ENCODE assay signal across 15 cellular contexts in genomic region chr18:58401191-58401590, GRCh38.
A peak's percentile ranks its signal among the peaks of the same experiment; 100 is the strongest.
DNase-seq lines count a peak whose midpoint lies in the region; ATAC-seq, FAIRE-seq and TF ChIP-seq lines count a peak whose summit lies in the region.
"Had no signal": no experiment of that assay in that cellular context is flagged by ENCODE, and none has a peak within 500 bp of the region (broad histone marks: within the 10 kb centered on the region; RNA-seq: fewer than 3 reads in every experiment).

No MANE protein-coding gene starts in this region.

- H3K27me3 Mint-ChIP-seq in activated naive CD4-positive, alpha-beta T cell treated with anti-CD3 and anti-CD28 coated beads, Interleukin-2, amount 10 ng/mL, durations not matched to agents 7 days and 5 days, result no peaks in the 10 kb centered on the region
- no peaks in the 10 kb centered on the region for H3K27me3 Mint-ChIP-seq in T-cell
- H3K27me3 Mint-ChIP-seq in neural progenitor cell (ENCODE audit: insufficient read depth, low read depth), result no peaks in the 10 kb centered on the region

- H3K27ac ChIP-seq in HepG2 (ENCODE audit: extremely low read length, insufficient read depth, low read length) (peak overlapping the region; percentile 98), right cardiac atrium (ENCODE audit: low read length) (no peak overlapping the region), neural progenitor cell (no peak overlapping the region)

- H3K4me1 ChIP-seq in HepG2 (ENCODE audit: insufficient read depth, low read length) (peaks cover 100% of the 10 kb centered on the region), right cardiac atrium (ENCODE audit: control insufficient read depth, insufficient read depth, low read length) (peaks cover 5% of the 10 kb centered on the region), neural progenitor cell (peaks cover 4% of the 10 kb centered on the region)

- no peak for FAIRE-seq in HepG2 (lab: Jason Lieb, UNC)
- FAIRE-seq: G401.6 had no signal

- TF ChIP-seq CTCF in HepG2 (CRISPR knock-in tag; IDR thresholded peaks at IDR 0.05), result no peak
- TF ChIP-seq CTCF in neural progenitor cell (IDR thresholded peaks at IDR 0.05), result no peak

- TF ChIP-seq EP300 in HepG2 (IDR thresholded peaks at IDR 0.05; ENCODE audit: low read depth in 2 of 2, low read length in 2 of 2) (no peak), HepG2 (CRISPR knock-in tag; IDR thresholded peaks at IDR 0.05; ENCODE audit: borderline replicate concordance) (no peak)

- CTCF ChIA-PET in activated naive CD4-positive, alpha-beta T cell treated with anti-CD3 and anti-CD28 coated beads, Interleukin-2, amount 10 ng/mL, durations not matched to agents 7 days and 5 days (lab: Charles Lee), result interaction anchor here (1.1 to 1.8 kb wide), 5 partner anchors 88 to 363 kb away, joined by 4 to 13 read pairs (median 4); no protein-coding TSS in a partner anchor
- CTCF ChIA-PET in T-cell (lab: Charles Lee), result interaction anchor here in 1 of 2 donors (0.7 kb wide), 1 partner anchor 120 kb away, joined by 3 read pairs; no protein-coding TSS in a partner anchor
- CTCF ChIA-PET in HepG2 (lab: Yijun Ruan, JAX; ENCODE audit: low intra/inter-chr PET ratio, low total read pairs), result interaction anchor here (3.7 kb wide), 1 partner anchor 93 kb away, joined by 36 read pairs; no protein-coding TSS in a partner anchor

- no peaks in the 10 kb centered on the region for H3F3A ChIP-seq in neural progenitor cell (ENCODE audit: low read depth)

- intact Hi-C loops in HepG2 (cut with micrococcal nuclease; ENCODE audit: unreplicated experiment), result loop anchor here (2.0 to 10.0 kb wide), 3 partner anchors 54 to 364 kb away; partner anchors contain the start of gene MALT1
- intact Hi-C loops in right cardiac atrium (cut with DNase I), result loop anchor here (5.0 to 10.0 kb wide), 2 partner anchors 91 to 94 kb away; no protein-coding TSS in a partner anchor
- intact Hi-C loops in head of caudate nucleus (cut with DNase I), result no loop called here

- H3K4me3 ChIP-seq in HepG2 (replicated peaks in 1 of 3; ENCODE audit: insufficient read depth in 1 of 3, low read depth in 2 of 3, low read length in 3 of 3) (0 out of 6 replicates have a peak overlapping the region, but pooled peaks of 1 of the 3 experiments have one; percentile 5), right cardiac atrium (ENCODE audit: low read length) (no peak overlapping the region), neural progenitor cell (no peak overlapping the region)

- H3K27me3 ChIP-seq in HepG2 (ENCODE audit: control insufficient read depth in 1 of 2, insufficient read depth in 2 of 2, low read length in 2 of 2), result no peaks in the 10 kb centered on the region
- H3K27me3 ChIP-seq in right cardiac atrium (ENCODE audit: control insufficient read depth, insufficient read depth), result no peaks in the 10 kb centered on the region
- no peaks in the 10 kb centered on the region for H3K27me3 ChIP-seq in neural progenitor cell

- no peaks in the 10 kb centered on the region for H3K9me3 Mint-ChIP-seq in activated naive CD4-positive, alpha-beta T cell treated with anti-CD3 and anti-CD28 coated beads, Interleukin-2, amount 10 ng/mL, durations not matched to agents 7 days and 5 days
- H3K9me3 Mint-ChIP-seq in T-cell (no peaks in the 10 kb centered on the region), neural progenitor cell (no peaks in the 10 kb centered on the region)
- H3K9me3 Mint-ChIP-seq: CD14-positive monocyte, H9 had no signal

- H3K4me1 Mint-ChIP-seq in activated naive CD4-positive, alpha-beta T cell treated with anti-CD3 and anti-CD28 coated beads, Interleukin-2, amount 10 ng/mL, durations not matched to agents 7 days and 5 days, result peaks cover 32% of the 10 kb centered on the region
- peaks cover 15 to 19% (median 18%) of the 10 kb centered on the region in 3 donors for H3K4me1 Mint-ChIP-seq in T-cell
- H3K4me1 Mint-ChIP-seq in neural progenitor cell, result peaks cover 37% of the 10 kb centered on the region
- H3K4me1 Mint-ChIP-seq: CD14-positive monocyte had no signal

- H3K4me2 ChIP-seq in HepG2 (ENCODE audit: low read depth, low read length), result peak overlapping the region; percentile 64; the same call in 1 of the 2 replicates
- no peak overlapping the region for H3K4me2 ChIP-seq in neural progenitor cell

- H3K27ac Mint-ChIP-seq in activated naive CD4-positive, alpha-beta T cell treated with anti-CD3 and anti-CD28 coated beads, Interleukin-2, amount 10 ng/mL, durations not matched to agents 7 days and 5 days, result peak overlapping the region; percentile 93
- H3K27ac Mint-ChIP-seq in T-cell, result peak overlapping the region; percentile 69 to 88
- H3K27ac Mint-ChIP-seq in neural progenitor cell, result no peak overlapping the region
- H3K27ac Mint-ChIP-seq: CD14-positive monocyte had no signal

- peak overlapping the region; percentile 53; the same call in 1 of the 2 replicates for H3K9ac ChIP-seq in HepG2 (ENCODE audit: insufficient read depth, low read depth, low read length)
- H3K9ac ChIP-seq in neural progenitor cell, result no peak overlapping the region

- no peak for TF ChIP-seq POLR2A in HepG2 (IDR thresholded peaks at IDR 0.05; ENCODE audit: insufficient read depth in 1 of 2, low read depth in 2 of 2, low read length in 2 of 2)

- no peaks in the 10 kb centered on the region for H3K9me3 ChIP-seq in HepG2 (ENCODE audit: low read length)
- H3K9me3 ChIP-seq in right cardiac atrium (ENCODE audit: control insufficient read depth, low read length), result no peaks in the 10 kb centered on the region
- H3K9me3 ChIP-seq in neural progenitor cell (ENCODE audit: low read depth), result no peaks in the 10 kb centered on the region

- BruUV-seq in HepG2 (replicated peaks; lab: Mats Ljungman, UMichigan), result no TSS peak

- TF ChIP-seq RAD21 in HepG2 (CRISPR knock-in tag; IDR thresholded peaks at IDR 0.05), result no peak

- H4K20me1 ChIP-seq in HepG2 (ENCODE audit: insufficient read depth, low read length), result no peaks in the 10 kb centered on the region
- no peaks in the 10 kb centered on the region for H4K20me1 ChIP-seq in neural progenitor cell (ENCODE audit: low read depth)

- ATAC-seq in T-cell (replicated peaks in 1 of 4), result no peak
- ATAC-seq in HepG2, result no peak
- ATAC-seq in right cardiac atrium, result no peak

- no peaks in the 10 kb centered on the region for H3K36me3 Mint-ChIP-seq in activated naive CD4-positive, alpha-beta T cell treated with anti-CD3 and anti-CD28 coated beads, Interleukin-2, amount 10 ng/mL, durations not matched to agents 7 days and 5 days
- H3K36me3 Mint-ChIP-seq in T-cell, result no peaks in the 10 kb centered on the region
- no peaks in the 10 kb centered on the region for H3K36me3 Mint-ChIP-seq in neural progenitor cell
- H3K36me3 Mint-ChIP-seq: CD14-positive monocyte had no signal

- DNase-seq in activated naive CD4-positive, alpha-beta T cell treated with anti-CD3 and anti-CD28 coated beads, Interleukin-2, amount 10 ng/mL, durations not matched to agents 7 days and 5 days, result no peak
- DNase-seq in activated naive CD4-positive, alpha-beta T cell treated with Interleukin-2 at 50 U/mL for 16 hours, result no peak
- DNase-seq in T-cell (no peak), HepG2 (ENCODE audit: low spot score) (no peak), right cardiac atrium (no peak), neural progenitor cell (ENCODE audit: low spot score) (no peak), head of caudate nucleus (no peak)
- DNase-seq: COR-L47, KBM-7, NCI-H1105 treated with DMSO at 0.1 percent for 48 hours, OCI-M1, SHP77 had no signal

- POLR2A ChIA-PET in T-cell (lab: Charles Lee) (interaction anchor here in 1 of 2 donors (0.6 kb wide), 1 partner anchor 104 kb away, joined by 4 read pairs; no protein-coding TSS in a partner anchor), HepG2 (lab: Yijun Ruan, JAX) (interaction anchor here (1.3 to 9.1 kb wide), 4 partner anchors 9 to 89 kb away, joined by 3 to 181 read pairs (median 4); no protein-coding TSS in a partner anchor)

- H3K36me3 ChIP-seq in HepG2 (replicated peaks in 1 of 2; ENCODE audit: control insufficient read depth in 1 of 2, insufficient read depth in 2 of 2, low read length in 2 of 2) (peaks cover 2 to 15% of the 10 kb centered on the region in 2 experiments; a peak in 4 of 5 replicates), neural progenitor cell (no peaks in the 10 kb centered on the region)

- H3K79me2 ChIP-seq in HepG2 (ENCODE audit: insufficient read depth, low read length) (peaks cover 27% of the 10 kb centered on the region), neural progenitor cell (ENCODE audit: low read depth) (no peaks in the 10 kb centered on the region)

- H3K4me3 Mint-ChIP-seq in activated naive CD4-positive, alpha-beta T cell treated with anti-CD3 and anti-CD28 coated beads, Interleukin-2, amount 10 ng/mL, durations not matched to agents 7 days and 5 days, result peak overlapping the region; percentile 5
- peak overlapping the region in 1 of 3 donors; percentile 8 for H3K4me3 Mint-ChIP-seq in T-cell
- no peak overlapping the region for H3K4me3 Mint-ChIP-seq in neural progenitor cell
- H3K4me3 Mint-ChIP-seq: CD14-positive monocyte, H9 had no signal

- in situ Hi-C loops in HepG2 (cut with HindIII; ENCODE audit: extremely low pct_ligation_motif_present, low pct_unique_long_range_greater_than_20kb), result no loop called here

- H2AFZ ChIP-seq in HepG2 (ENCODE audit: low read length) (no peak overlapping the region), neural progenitor cell (replicated peaks) (no peak overlapping the region)

- 98% methylated on average over 2 of the region's 2 CpGs for WGBS in HepG2 (ENCODE audit: low lambda C conversion rate)
- 92% methylated on average over 2 of the region's 2 CpGs for WGBS in right cardiac atrium

TF ChIP-seq in HepG2, 621 proteins besides CTCF, POLR2A, EP300 and RAD21:
- TF ChIP-seq KLF6 (CRISPR knock-in tag; IDR thresholded peaks at IDR 0.05), result 0 out of 2 replicates have a peak, but pooled peaks have one; percentile 22
- no peak for TF ChIP-seq ARNT2 (CRISPR knock-in tag; IDR thresholded peaks at IDR 0.05; ENCODE audit: low read depth)
